ENCODE assay signal across 20 cellular contexts in genomic region chrX:107662824-107663223, GRCh38.
"Had no signal": no experiment of that assay in that cellular context is flagged by ENCODE, and none has a peak within 500 bp of the region (broad histone marks: within the 10 kb centered on the region; RNA-seq: fewer than 3 reads in every experiment).

No MANE protein-coding gene starts in this region.

- H3K4me3 Mint-ChIP-seq: mesothelial cell of epicardium; nephron progenitor cell; stimulated activated naive B cell treated with anti-CD40 and anti-IgM and Interleukin-4, amounts not matched to agents 10 μg/mL and 1 μg/mL and 100 μg/mL, for 72 hours; stimulated activated naive CD8-positive, alpha-beta T cell treated with anti-CD3 and anti-CD28 coated beads, Interleukin-15, amount 100 ng/mL, for 72 hours had no signal

- H3K4me1 Mint-ChIP-seq: mesothelial cell of epicardium; stimulated activated naive CD8-positive, alpha-beta T cell treated with anti-CD3 and anti-CD28 coated beads, Interleukin-15, amount 100 ng/mL, for 72 hours had no signal

- DNase-seq: dermis blood vessel endothelial cell; foreskin melanocyte; head of caudate nucleus; left colon; nephron progenitor cell; posterior cingulate gyrus; spleen; stimulated activated CD4-positive, alpha-beta T cell treated with anti-CD3 and anti-CD28 coated beads, Interleukin-15, amount 100 ng/mL, for 24 hours; stimulated activated CD4-positive, alpha-beta T cell treated with anti-CD3 and anti-CD28 coated beads, Interleukin-1b, Interleukin-23, amount 100 ng/mL, for 48 hours; stimulated activated CD4-positive, alpha-beta T cell treated with anti-CD3 and anti-CD28 coated beads, Interleukin-4, amount 100 ng/mL, for 24 hours; stimulated activated naive B cell treated with anti-CD40 and anti-IgM and Interleukin-4, amounts not matched to agents 10 μg/mL and 1 μg/mL and 100 μg/mL, for 72 hours; stimulated activated naive CD8-positive, alpha-beta T cell treated with anti-CD3 and anti-CD28 coated beads, Interleukin-15, amount 100 ng/mL, for 72 hours; testis; upper lobe of right lung had no signal

- H3K4me3 ChIP-seq: hepatocyte, spleen, testis, tibial nerve, upper lobe of right lung, vagina had no signal

- H3K9me3 ChIP-seq: neutrophil, spleen, testis, tibial nerve, upper lobe of right lung, vagina had no signal

- ATAC-seq: left colon; sciatic nerve; stimulated activated naive B cell treated with anti-CD40 and anti-IgM and Interleukin-4, amounts not matched to agents 10 μg/mL and 1 μg/mL and 100 μg/mL, for 72 hours; stimulated activated naive CD8-positive, alpha-beta T cell treated with anti-CD3 and anti-CD28 coated beads, Interleukin-15, amount 100 ng/mL, for 72 hours; upper lobe of right lung had no signal

- H3K27me3 ChIP-seq: hepatocyte, neutrophil, testis, upper lobe of right lung, vagina had no signal

- H3K36me3 Mint-ChIP-seq: mesothelial cell of epicardium had no signal

- H3K27me3 Mint-ChIP-seq: stimulated activated naive CD8-positive, alpha-beta T cell treated with anti-CD3 and anti-CD28 coated beads, Interleukin-15, amount 100 ng/mL, for 72 hours had no signal

- H3K27ac ChIP-seq: hepatocyte, neutrophil, spleen, testis, upper lobe of right lung, vagina had no signal

- H3K4me1 ChIP-seq: testis, upper lobe of right lung, vagina had no signal

- H3K36me3 ChIP-seq: neutrophil, tibial nerve, upper lobe of right lung, vagina had no signal

- H3K27ac Mint-ChIP-seq: mesothelial cell of epicardium; stimulated activated naive B cell treated with anti-CD40 and anti-IgM and Interleukin-4, amounts not matched to agents 10 μg/mL and 1 μg/mL and 100 μg/mL, for 72 hours had no signal

- H3K9me3 Mint-ChIP-seq: stimulated activated naive CD8-positive, alpha-beta T cell treated with anti-CD3 and anti-CD28 coated beads, Interleukin-15, amount 100 ng/mL, for 72 hours had no signal
